Comparison of ENCODE assay signal across 27 cellular contexts in the genomic region with DNA sequence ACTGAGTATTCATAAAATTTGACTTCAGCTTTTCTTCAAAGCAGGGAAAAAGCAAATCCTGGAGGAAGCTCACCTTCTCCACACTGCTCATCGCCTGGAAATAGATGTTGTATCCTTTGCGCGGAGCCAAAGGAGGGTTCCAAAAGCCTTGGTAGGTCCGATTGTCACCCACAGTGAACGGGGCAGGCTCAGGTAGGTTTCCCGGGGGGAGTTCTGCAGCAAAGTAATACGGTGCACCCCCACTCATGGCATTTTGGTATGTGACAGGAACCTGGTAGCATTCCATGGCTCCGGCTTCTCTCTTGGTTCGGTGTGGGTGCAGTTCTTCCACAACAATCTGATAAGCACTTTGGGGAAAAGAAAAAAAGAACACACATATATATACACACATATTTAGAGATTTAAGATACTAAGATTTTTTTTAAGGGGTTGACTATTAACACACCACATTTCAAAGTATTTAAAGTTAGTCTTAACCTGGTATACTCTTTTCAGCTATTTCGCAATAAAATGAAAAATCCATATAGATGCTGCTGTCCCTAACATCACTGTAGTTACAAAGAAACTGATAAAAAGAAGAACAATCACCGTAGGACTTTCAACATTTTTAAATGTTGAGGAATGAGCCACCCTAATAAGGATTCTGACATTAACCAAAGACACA.
DNase-seq lines count a peak whose midpoint lies in the region; ATAC-seq and TF ChIP-seq lines count a peak whose summit lies in the region.
"Had no signal": no experiment of that assay in that cellular context is flagged by ENCODE, and none has a peak within 500 bp of the region (broad histone marks: within the 10 kb centered on the region; RNA-seq: fewer than 3 reads in every experiment).

No MANE protein-coding gene starts in this region.

- no peaks in the 10 kb centered on the region for H3K4me1 ChIP-seq in right atrium auricular region
- H3K4me1 ChIP-seq: Peyer's patch, uterus had no signal

- H3K9me3 ChIP-seq in right atrium auricular region, result no peaks in the 10 kb centered on the region
- H3K9me3 ChIP-seq: pancreas, Peyer's patch, uterus had no signal

- H3K27me3 ChIP-seq in right atrium auricular region, result no peaks in the 10 kb centered on the region
- H3K27me3 ChIP-seq: pancreas, Peyer's patch, uterus had no signal

- H3K4me3 ChIP-seq in right atrium auricular region, result no peak overlapping the region
- H3K4me3 ChIP-seq: coronary artery, pancreas, Peyer's patch, smooth muscle cell, uterus had no signal

- peak overlapping the region in 1 of 2 donors; percentile 38 for H3K27ac ChIP-seq in right atrium auricular region
- peak overlapping the region; percentile 71 for H3K27ac ChIP-seq in caudate nucleus (ENCODE audit: low read depth, low read length)
- H3K27ac ChIP-seq in substantia nigra (ENCODE audit: low read depth, low read length, poor library complexity, severe bottlenecking), result peak overlapping the region; percentile 65
- H3K27ac ChIP-seq: coronary artery, HL-60, pancreas, Peyer's patch, uterus, WERI-Rb-1 had no signal

- no peaks in the 10 kb centered on the region for H3K36me3 ChIP-seq in right atrium auricular region
- H3K36me3 ChIP-seq: pancreas, uterus, WERI-Rb-1 had no signal

- intact Hi-C loops in Right ventricle myocardium superior (cut with DNase I) (no loop called here), left ventricle myocardium superior (cut with micrococcal nuclease) (no loop called here)

- DNase-seq in Right ventricle myocardium superior, result no peak
- no peak for DNase-seq in right atrium auricular region (ENCODE audit: low spot score)
- DNase-seq in caudate nucleus (lab: John Stamatoyannopoulos, UW), result peak in 15 of 61 donors; percentile 6 to 57 (median 37)
- no peak for DNase-seq in left ventricle myocardium superior
- no peak for DNase-seq in substantia nigra (lab: John Stamatoyannopoulos, UW)
- DNase-seq in NCI-H2171 (lab: John Stamatoyannopoulos, UW), result no peak
- DNase-seq in iPS-NIHi11 (ENCODE audit: low spot score), result no peak
- no peak for DNase-seq in NCI-H2196 (lab: John Stamatoyannopoulos, UW; ENCODE audit: unreplicated experiment)
- DNase-seq: activated CD4-positive, alpha-beta T cell treated with anti-CD3 and anti-CD28 coated beads for 48 hours; Calu3; DND-41; effector memory CD4-positive, alpha-beta T cell; erythroblast; GF-D8; Kasumi-1; mammary epithelial cell; NCI-H226; Peyer's patch; SIG-M5; stimulated activated naive CD4-positive, alpha-beta T cell treated with Interleukin-2 at 50 U/mL for 16 hours; uterus had no signal

- ATAC-seq in Right ventricle myocardium superior (ENCODE audit: poor library complexity) (peak; percentile 37), left ventricle myocardium superior (peak; percentile 18)
- ATAC-seq: natural killer cell treated with Interleukin-12 subunit alpha and Interleukin-12 subunit beta and Interleukin-15 and Interleukin-18, amount 100 ng/mL, for 72 hours; pancreas had no signal

- TF ChIP-seq CTCF in right atrium auricular region (IDR thresholded peaks at IDR 0.05), result no peak
